In genomic region chr13:66922444-66922843, GRCh38 we compare ENCODE assay signal across 17 cellular contexts.
DNase-seq lines count a peak whose midpoint lies in the region; ATAC-seq, FAIRE-seq and TF ChIP-seq lines count a peak whose summit lies in the region.
"Had no signal": no experiment of that assay in that cellular context is flagged by ENCODE, and none has a peak within 500 bp of the region (broad histone marks: within the 10 kb centered on the region; RNA-seq: fewer than 3 reads in every experiment).

No MANE protein-coding gene starts in this region.

- no peak overlapping the region for H3K4me3 Mint-ChIP-seq in progenitor cell of endocrine pancreas (ENCODE audit: low read depth)
- H3K4me3 Mint-ChIP-seq in activated T-helper 17 cell treated with anti-CD3 and anti-CD28 coated beads, Interleukin-2, amount 50 U/mL, for 72 hours: no peak overlapping the region
- H3K4me3 Mint-ChIP-seq: CD14-positive monocyte; CD8-positive, alpha-beta memory T cell had no signal

- no peaks in the 10 kb centered on the region for H3K9me3 ChIP-seq in kidney (ENCODE audit: control insufficient read depth in 1 of 2, low read length in 2 of 2)
- H3K9me3 ChIP-seq: Caco-2 had no signal

- no peak overlapping the region for H3K27ac Mint-ChIP-seq in progenitor cell of endocrine pancreas
- H3K27ac Mint-ChIP-seq in activated T-helper 17 cell treated with anti-CD3 and anti-CD28 coated beads, Interleukin-2, amount 50 U/mL, for 72 hours: no peak overlapping the region
- H3K27ac Mint-ChIP-seq: CD14-positive monocyte; CD8-positive, alpha-beta memory T cell had no signal

- peaks cover 6% of the 10 kb centered on the region for H3K9me3 Mint-ChIP-seq in progenitor cell of endocrine pancreas (ENCODE audit: low read depth)
- H3K9me3 Mint-ChIP-seq in activated T-helper 17 cell treated with anti-CD3 and anti-CD28 coated beads, Interleukin-2, amount 50 U/mL, for 72 hours: peaks cover 11% of the 10 kb centered on the region

- FAIRE-seq in kidney (lab: Jason Lieb, UNC): no peak
- FAIRE-seq: H54 had no signal

- peaks cover 4% of the 10 kb centered on the region for H3K4me1 Mint-ChIP-seq in progenitor cell of endocrine pancreas (ENCODE audit: low read depth)
- H3K4me1 Mint-ChIP-seq in activated T-helper 17 cell treated with anti-CD3 and anti-CD28 coated beads, Interleukin-2, amount 50 U/mL, for 72 hours: no peaks in the 10 kb centered on the region
- H3K4me1 Mint-ChIP-seq: CD14-positive monocyte; CD8-positive, alpha-beta memory T cell had no signal

- no peaks in the 10 kb centered on the region for H3K27me3 Mint-ChIP-seq in progenitor cell of endocrine pancreas
- no peaks in the 10 kb centered on the region for H3K27me3 Mint-ChIP-seq in activated T-helper 17 cell treated with anti-CD3 and anti-CD28 coated beads, Interleukin-2, amount 50 U/mL, for 72 hours
- H3K27me3 Mint-ChIP-seq: CD8-positive, alpha-beta memory T cell had no signal

- intact Hi-C loops in kidney (cut with DNase I): no loop called here

- ATAC-seq in activated T-helper 17 cell treated with anti-CD3 and anti-CD28 coated beads, Interleukin-2, amount 50 U/mL, for 72 hours (replicated peaks): no peak
- ATAC-seq: HCT116 had no signal

- no peaks in the 10 kb centered on the region for H3K4me1 ChIP-seq in kidney (ENCODE audit: control insufficient read depth in 1 of 2, insufficient read depth in 1 of 2, low read depth in 1 of 2, low read length in 2 of 2)
- H3K4me1 ChIP-seq: Caco-2 had no signal

- H3K27ac ChIP-seq in kidney (ENCODE audit: low read depth in 2 of 2, low read length in 2 of 2): no peak overlapping the region
- H3K27ac ChIP-seq: 22Rv1, GM23248 had no signal

- H3K9ac ChIP-seq in kidney (ENCODE audit: low read length in 2 of 2): no peak overlapping the region
- H3K9ac ChIP-seq: GM23248 had no signal

- H3K4me3 ChIP-seq in kidney (ENCODE audit: low read length in 2 of 2): no peak overlapping the region
- H3K4me3 ChIP-seq: GM23248 had no signal

- no peaks in the 10 kb centered on the region for H3K36me3 ChIP-seq in kidney (ENCODE audit: control insufficient read depth in 1 of 2, insufficient read depth in 2 of 2, low read length in 2 of 2)

- no peaks in the 10 kb centered on the region for H3K36me3 Mint-ChIP-seq in progenitor cell of endocrine pancreas (ENCODE audit: insufficient read depth)
- H3K36me3 Mint-ChIP-seq in activated T-helper 17 cell treated with anti-CD3 and anti-CD28 coated beads, Interleukin-2, amount 50 U/mL, for 72 hours (ENCODE audit: low read depth): no peaks in the 10 kb centered on the region
- H3K36me3 Mint-ChIP-seq: CD14-positive monocyte; CD8-positive, alpha-beta memory T cell had no signal

- DNase-seq in NCI-H2171 treated with DMSO at 0.1 percent for 48 hours (lab: John Stamatoyannopoulos, UW) (peak; percentile 35), NCI-H2171 (lab: John Stamatoyannopoulos, UW) (no peak), NCI-H446 treated with DMSO at 0.1 percent for 48 hours (lab: John Stamatoyannopoulos, UW) (peak; percentile 36), kidney glomerular epithelial cell (lab: John Stamatoyannopoulos, UW) (peak; percentile 78), progenitor cell of endocrine pancreas (ENCODE audit: low spot score, unreplicated experiment) (no peak), kidney (no peak)
- DNase-seq: Caco-2; CD8-positive, alpha-beta memory T cell; DMS53; GF-D8; GM23248; IMR-90 had no signal

- no peak for TF ChIP-seq CTCF in progenitor cell of endocrine pancreas (IDR thresholded peaks at IDR 0.05; ENCODE audit: unreplicated experiment)
- TF ChIP-seq CTCF in kidney (IDR thresholded peaks at IDR 0.05; ENCODE audit: borderline replicate concordance, extremely low read depth, insufficient read depth): no peak

Comparison
In these comparisons a context has a peak if more than half of its experiments do, and no peak if none do; other contexts are left out.
1. DNase-seq: peak in NCI-H2171 treated with DMSO at 0.1 percent for 48 hours (single experiment), NCI-H446 treated with DMSO at 0.1 percent for 48 hours (single experiment) and kidney glomerular epithelial cell (single experiment); none in NCI-H2171 (single experiment), progenitor cell of endocrine pancreas (single experiment) and kidney (single experiment).